14 cellular contexts compared by ENCODE assay signal in genomic region chr17:57324646-57325045, GRCh38.
A peak's percentile ranks its signal among the peaks of the same experiment; 100 is the strongest.
DNase-seq lines count a peak whose midpoint lies in the region; ATAC-seq lines count a peak whose summit lies in the region.
"Had no signal": no experiment of that assay in that cellular context is flagged by ENCODE, and none has a peak within 500 bp of the region (broad histone marks: within the 10 kb centered on the region; RNA-seq: fewer than 3 reads in every experiment).

No MANE protein-coding gene starts in this region.

- no peaks in the 10 kb centered on the region for H3K9me3 Mint-ChIP-seq in activated naive CD4-positive, alpha-beta T cell treated with anti-CD3 and anti-CD28 coated beads, Interleukin-2, amount 10 ng/mL, durations not matched to agents 7 days and 5 days
- no peaks in the 10 kb centered on the region for H3K9me3 Mint-ChIP-seq in activated T-helper 17 cell treated with anti-CD3 and anti-CD28 coated beads, Interleukin-2, amount 50 U/mL, for 72 hours
- H3K9me3 Mint-ChIP-seq in memory B cell: no peaks in the 10 kb centered on the region
- H3K9me3 Mint-ChIP-seq in stimulated activated effector memory CD8-positive, alpha-beta T cell treated with anti-CD3 and anti-CD28 coated beads, Interleukin-12 subunit alpha, Interleukin-12 subunit beta, amount 100 ng/mL, for 72 hours: no peaks in the 10 kb centered on the region
- H3K9me3 Mint-ChIP-seq: CD8-positive, alpha-beta memory T cell had no signal

- no peak overlapping the region for H3K4me3 Mint-ChIP-seq in activated naive CD4-positive, alpha-beta T cell treated with anti-CD3 and anti-CD28 coated beads, Interleukin-2, amount 10 ng/mL, durations not matched to agents 7 days and 5 days
- no peak overlapping the region for H3K4me3 Mint-ChIP-seq in activated T-helper 17 cell treated with anti-CD3 and anti-CD28 coated beads, Interleukin-2, amount 50 U/mL, for 72 hours
- H3K4me3 Mint-ChIP-seq in memory B cell: no peak overlapping the region
- no peak overlapping the region for H3K4me3 Mint-ChIP-seq in stimulated activated effector memory CD8-positive, alpha-beta T cell treated with anti-CD3 and anti-CD28 coated beads, Interleukin-12 subunit alpha, Interleukin-12 subunit beta, amount 100 ng/mL, for 72 hours
- H3K4me3 Mint-ChIP-seq: CD8-positive, alpha-beta memory T cell had no signal

- H3K4me1 Mint-ChIP-seq in activated naive CD4-positive, alpha-beta T cell treated with anti-CD3 and anti-CD28 coated beads, Interleukin-2, amount 10 ng/mL, durations not matched to agents 7 days and 5 days: peaks cover 3% of the 10 kb centered on the region
- peaks cover 23% of the 10 kb centered on the region for H3K4me1 Mint-ChIP-seq in activated T-helper 17 cell treated with anti-CD3 and anti-CD28 coated beads, Interleukin-2, amount 50 U/mL, for 72 hours
- peaks cover 11% of the 10 kb centered on the region for H3K4me1 Mint-ChIP-seq in memory B cell
- peaks cover 55% of the 10 kb centered on the region for H3K4me1 Mint-ChIP-seq in stimulated activated effector memory CD8-positive, alpha-beta T cell treated with anti-CD3 and anti-CD28 coated beads, Interleukin-12 subunit alpha, Interleukin-12 subunit beta, amount 100 ng/mL, for 72 hours

- H3K27ac Mint-ChIP-seq in activated naive CD4-positive, alpha-beta T cell treated with anti-CD3 and anti-CD28 coated beads, Interleukin-2, amount 10 ng/mL, durations not matched to agents 7 days and 5 days: peak overlapping the region; percentile 12
- peak overlapping the region; percentile 26 for H3K27ac Mint-ChIP-seq in activated T-helper 17 cell treated with anti-CD3 and anti-CD28 coated beads, Interleukin-2, amount 50 U/mL, for 72 hours
- H3K27ac Mint-ChIP-seq in memory B cell: peak overlapping the region; percentile 12
- peak overlapping the region; percentile 4 for H3K27ac Mint-ChIP-seq in stimulated activated effector memory CD8-positive, alpha-beta T cell treated with anti-CD3 and anti-CD28 coated beads, Interleukin-12 subunit alpha, Interleukin-12 subunit beta, amount 100 ng/mL, for 72 hours

- peaks cover 7% of the 10 kb centered on the region for H3K36me3 Mint-ChIP-seq in activated naive CD4-positive, alpha-beta T cell treated with anti-CD3 and anti-CD28 coated beads, Interleukin-2, amount 10 ng/mL, durations not matched to agents 7 days and 5 days
- peaks cover 42% of the 10 kb centered on the region for H3K36me3 Mint-ChIP-seq in activated T-helper 17 cell treated with anti-CD3 and anti-CD28 coated beads, Interleukin-2, amount 50 U/mL, for 72 hours (ENCODE audit: low read depth)
- H3K36me3 Mint-ChIP-seq in memory B cell: peaks cover 18% of the 10 kb centered on the region
- H3K36me3 Mint-ChIP-seq in stimulated activated effector memory CD8-positive, alpha-beta T cell treated with anti-CD3 and anti-CD28 coated beads, Interleukin-12 subunit alpha, Interleukin-12 subunit beta, amount 100 ng/mL, for 72 hours: peaks cover 10% of the 10 kb centered on the region

- DNase-seq in activated naive CD4-positive, alpha-beta T cell treated with anti-CD3 and anti-CD28 coated beads, Interleukin-2, amount 10 ng/mL, durations not matched to agents 7 days and 5 days: no peak
- no peak for DNase-seq in activated naive CD4-positive, alpha-beta T cell (lab: John Stamatoyannopoulos, UW)
- DNase-seq in memory B cell (ENCODE audit: low spot score in 2 of 2) (no peak), H4 (ENCODE audit: low spot score) (no peak), amygdala (lab: John Stamatoyannopoulos, UW) (no peak)
- no peak for DNase-seq in stimulated activated effector memory CD8-positive, alpha-beta T cell treated with anti-CD3 and anti-CD28 coated beads, Interleukin-12 subunit alpha, Interleukin-12 subunit beta, amount 100 ng/mL, for 72 hours (ENCODE audit: low spot score in 2 of 2)
- DNase-seq: 8988T; AML-193; CD8-positive, alpha-beta memory T cell; DMS53; GM23248; H7 had no signal

- CTCF ChIA-PET in activated naive CD4-positive, alpha-beta T cell treated with anti-CD3 and anti-CD28 coated beads, Interleukin-2, amount 10 ng/mL, durations not matched to agents 7 days and 5 days (lab: Charles Lee): no interaction called here

- H3K27me3 Mint-ChIP-seq in activated naive CD4-positive, alpha-beta T cell treated with anti-CD3 and anti-CD28 coated beads, Interleukin-2, amount 10 ng/mL, durations not matched to agents 7 days and 5 days: no peaks in the 10 kb centered on the region
- H3K27me3 Mint-ChIP-seq in activated T-helper 17 cell treated with anti-CD3 and anti-CD28 coated beads, Interleukin-2, amount 50 U/mL, for 72 hours: no peaks in the 10 kb centered on the region
- no peaks in the 10 kb centered on the region for H3K27me3 Mint-ChIP-seq in memory B cell
- H3K27me3 Mint-ChIP-seq: CD8-positive, alpha-beta memory T cell had no signal

- no peak for ATAC-seq in activated T-helper 17 cell treated with anti-CD3 and anti-CD28 coated beads, Interleukin-2, amount 50 U/mL, for 72 hours (replicated peaks)
- ATAC-seq in memory B cell (ENCODE audit: low read depth) (no peak), HG02610 (IDR thresholded peaks at IDR 0.05; ENCODE audit: unreplicated experiment) (no peak)
- ATAC-seq in stimulated activated effector memory CD8-positive, alpha-beta T cell treated with anti-CD3 and anti-CD28 coated beads, Interleukin-12 subunit alpha, Interleukin-12 subunit beta, amount 100 ng/mL, for 72 hours: no peak
